9 cellular contexts compared by ENCODE assay signal in the genomic region with DNA sequence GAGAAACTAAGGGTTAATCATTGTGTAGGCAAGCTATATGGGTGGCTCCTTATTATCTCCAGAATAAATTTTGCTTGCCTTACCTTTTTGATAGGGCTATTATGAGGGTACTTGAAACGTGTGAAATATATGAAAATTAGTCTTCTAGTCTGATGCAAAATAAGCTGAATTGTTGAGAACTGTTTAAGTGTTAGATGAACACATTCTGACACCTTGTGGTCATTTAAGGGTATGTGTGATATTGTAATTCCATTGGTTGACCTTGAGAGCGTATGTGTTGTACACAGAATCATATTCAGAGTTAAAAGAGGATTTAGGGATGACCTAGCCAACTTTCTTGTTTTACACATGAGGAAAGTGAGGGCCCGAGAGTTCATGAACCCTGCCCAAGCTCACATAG. TPM values are rescaled to one million over a fixed set of nuclear protein-coding genes. Genes with fewer than 3 reads are reported as not detected.
DNase-seq lines count a peak whose midpoint lies in the region; ATAC-seq and TF ChIP-seq lines count a peak whose summit lies in the region.
"Had no signal": no experiment of that assay in that cellular context is flagged by ENCODE, and none has a peak within 500 bp of the region (broad histone marks: within the 10 kb centered on the region; RNA-seq: fewer than 3 reads in every experiment).

No MANE protein-coding gene starts in this region.

- no peak; the same call in 2 of the 3 replicates for ATAC-seq in SK-N-SH treated with all-trans-retinoic acid at 6 μM for 48 hours
- no peak for ATAC-seq in GM19455 (IDR thresholded peaks at IDR 0.05; ENCODE audit: unreplicated experiment)

- no peak overlapping the region for H3K27ac ChIP-seq in SK-N-SH (ENCODE audit: low read depth in 2 of 2, low read length in 1 of 2)

- peak; percentile 48 for TF ChIP-seq CTCF in SK-N-SH (IDR thresholded peaks at IDR 0.05)
- TF ChIP-seq CTCF in epithelial cell of esophagus (IDR thresholded peaks at IDR 0.05; ENCODE audit: insufficient read depth, low read depth, low read length, missing control alignments): peak; percentile 21

- WGBS in SK-N-SH (ENCODE audit: low lambda C conversion rate): 2% methylated on average over 3 of the region's 3 CpGs

- H3K9ac ChIP-seq in SK-N-SH: no peak overlapping the region

- no peaks in the 10 kb centered on the region for H3K9me2 ChIP-seq in SK-N-SH

- CTCF ChIA-PET in SK-N-SH (lab: Yijun Ruan, JAX): interaction anchor here (0.6 to 1.9 kb wide), 10 partner anchors 8 to 203 kb away, joined by 3 to 8 read pairs (median 6); no protein-coding TSS in a partner anchor

- H3K4me1 ChIP-seq in SK-N-SH (ENCODE audit: control insufficient read depth in 1 of 2, insufficient read depth in 2 of 2, low read depth in 1 of 2, low read length in 1 of 2): no peaks in the 10 kb centered on the region

- H3K36me3 ChIP-seq in SK-N-SH (replicated peaks in 1 of 2; ENCODE audit: control insufficient read depth in 1 of 2, insufficient read depth in 2 of 2, low read length in 1 of 2): no peaks in the 10 kb centered on the region

- peak; percentile 61 for TF ChIP-seq RAD21 in SK-N-SH (IDR thresholded peaks at IDR 0.05; ENCODE audit: low read length)

- no peaks in the 10 kb centered on the region for H3K27me3 ChIP-seq in SK-N-SH (ENCODE audit: insufficient read depth)

- H3K9me3 ChIP-seq in SK-N-SH: no peaks in the 10 kb centered on the region

- POLR2A ChIA-PET in SK-N-SH (lab: Yijun Ruan, JAX): no interaction called here

- DNase-seq in SK-N-SH (peak; percentile 7), NCI-H748 (lab: John Stamatoyannopoulos, UW; ENCODE audit: unreplicated experiment) (peak; percentile 35), epithelial cell of esophagus (ENCODE audit: low read depth) (peak; percentile 36), superior temporal gyrus (ENCODE audit: extremely low spot score) (peak; percentile 65), DMS79 (lab: John Stamatoyannopoulos, UW) (no peak), epidermal melanocyte (ENCODE audit: insufficient read length, low spot score) (no peak)
- DNase-seq: activated naive CD4-positive, alpha-beta T cell treated with anti-CD3 and anti-CD28 coated beads, Interleukin-2, amount 10 ng/mL, durations not matched to agents 7 days and 5 days had no signal

- H3K4me3 ChIP-seq in SK-N-SH (ENCODE audit: low read depth in 2 of 2, low read length in 1 of 2) (no peak overlapping the region), epithelial cell of esophagus (ENCODE audit: low read length) (no peak overlapping the region)

- no peak overlapping the region for H2AFZ ChIP-seq in SK-N-SH (ENCODE audit: low read depth)

- TF ChIP-seq EP300 in SK-N-SH (IDR thresholded peaks at IDR 0.05; ENCODE audit: borderline replicate concordance in 1 of 2, low read depth in 1 of 2, low read length in 1 of 2): no peak

- no peak overlapping the region for H3K4me2 ChIP-seq in SK-N-SH

- no peaks in the 10 kb centered on the region for H3K79me2 ChIP-seq in SK-N-SH (ENCODE audit: insufficient read depth)

- no peaks in the 10 kb centered on the region for H3F3A ChIP-seq in SK-N-SH (replicated peaks; ENCODE audit: insufficient read depth)

- no peaks in the 10 kb centered on the region for H4K20me1 ChIP-seq in SK-N-SH (ENCODE audit: insufficient read depth)

TF ChIP-seq in SK-N-SH, 30 proteins besides CTCF, POLR2A, EP300 and RAD21:
- TF ChIP-seq SMC3 (IDR thresholded peaks at IDR 0.05; ENCODE audit: low read depth, low read length) (0 out of 2 replicates have a peak, but pooled peaks have one; percentile 2), EZH2phosphoT487 (IDR thresholded peaks at IDR 0.05; ENCODE audit: borderline replicate concordance, low read depth) (no peak), FOXM1 (IDR thresholded peaks at IDR 0.05; ENCODE audit: low read depth) (no peak), NFIC (IDR thresholded peaks at IDR 0.05; ENCODE audit: borderline replicate concordance) (no peak)

TF ChIP-seq in SK-N-SH treated with all-trans-retinoic acid at 6 μM for 48 hours, 23 proteins besides CTCF, POLR2A, EP300 and RAD21:
- TF ChIP-seq PPARA (CRISPR knock-in tag; IDR thresholded peaks at IDR 0.05; ENCODE audit: borderline replicate concordance) (no peak), RARB (CRISPR knock-in tag; IDR thresholded peaks at IDR 0.05) (no peak), CSDC2 (CRISPR knock-in tag; IDR thresholded peaks at IDR 0.05) (no peak)
- TF ChIP-seq, protein P1, sequence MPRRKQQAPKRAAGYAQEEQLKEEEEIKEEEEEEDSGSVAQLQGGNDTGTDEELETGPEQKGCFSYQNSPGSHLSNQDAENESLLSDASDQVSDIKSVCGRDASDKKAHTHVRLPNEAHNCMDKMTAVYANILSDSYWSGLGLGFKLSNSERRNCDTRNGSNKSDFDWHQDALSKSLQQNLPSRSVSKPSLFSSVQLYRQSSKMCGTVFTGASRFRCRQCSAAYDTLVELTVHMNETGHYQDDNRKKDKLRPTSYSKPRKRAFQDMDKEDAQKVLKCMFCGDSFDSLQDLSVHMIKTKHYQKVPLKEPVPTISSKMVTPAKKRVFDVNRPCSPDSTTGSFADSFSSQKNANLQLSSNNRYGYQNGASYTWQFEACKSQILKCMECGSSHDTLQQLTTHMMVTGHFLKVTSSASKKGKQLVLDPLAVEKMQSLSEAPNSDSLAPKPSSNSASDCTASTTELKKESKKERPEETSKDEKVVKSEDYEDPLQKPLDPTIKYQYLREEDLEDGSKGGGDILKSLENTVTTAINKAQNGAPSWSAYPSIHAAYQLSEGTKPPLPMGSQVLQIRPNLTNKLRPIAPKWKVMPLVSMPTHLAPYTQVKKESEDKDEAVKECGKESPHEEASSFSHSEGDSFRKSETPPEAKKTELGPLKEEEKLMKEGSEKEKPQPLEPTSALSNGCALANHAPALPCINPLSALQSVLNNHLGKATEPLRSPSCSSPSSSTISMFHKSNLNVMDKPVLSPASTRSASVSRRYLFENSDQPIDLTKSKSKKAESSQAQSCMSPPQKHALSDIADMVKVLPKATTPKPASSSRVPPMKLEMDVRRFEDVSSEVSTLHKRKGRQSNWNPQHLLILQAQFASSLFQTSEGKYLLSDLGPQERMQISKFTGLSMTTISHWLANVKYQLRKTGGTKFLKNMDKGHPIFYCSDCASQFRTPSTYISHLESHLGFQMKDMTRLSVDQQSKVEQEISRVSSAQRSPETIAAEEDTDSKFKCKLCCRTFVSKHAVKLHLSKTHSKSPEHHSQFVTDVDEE (CRISPR knock-in tag; IDR thresholded peaks at IDR 0.05): no peak
- TF ChIP-seq, protein P2, sequence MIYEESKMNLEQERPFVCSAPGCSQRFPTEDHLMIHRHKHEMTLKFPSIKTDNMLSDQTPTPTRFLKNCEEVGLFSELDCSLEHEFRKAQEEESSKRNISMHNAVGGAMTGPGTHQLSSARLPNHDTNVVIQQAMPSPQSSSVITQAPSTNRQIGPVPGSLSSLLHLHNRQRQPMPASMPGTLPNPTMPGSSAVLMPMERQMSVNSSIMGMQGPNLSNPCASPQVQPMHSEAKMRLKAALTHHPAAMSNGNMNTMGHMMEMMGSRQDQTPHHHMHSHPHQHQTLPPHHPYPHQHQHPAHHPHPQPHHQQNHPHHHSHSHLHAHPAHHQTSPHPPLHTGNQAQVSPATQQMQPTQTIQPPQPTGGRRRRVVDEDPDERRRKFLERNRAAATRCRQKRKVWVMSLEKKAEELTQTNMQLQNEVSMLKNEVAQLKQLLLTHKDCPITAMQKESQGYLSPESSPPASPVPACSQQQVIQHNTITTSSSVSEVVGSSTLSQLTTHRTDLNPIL (CRISPR knock-in tag; IDR thresholded peaks at IDR 0.05; ENCODE audit: low read depth): no peak

RNA-seq across cellular contexts. Expression of a gene that starts 44.6 kb away (rescaled TPM):
- 0.31 and 1.2 TPM in 2 replicates for polyA plus RNA-seq in SK-N-SH (2012; rRNA removed)
- polyA plus RNA-seq in SK-N-SH (2012; cell fraction: cytosol; rRNA removed): 1.3 and 2.1 TPM in 2 replicates
- polyA plus RNA-seq in SK-N-SH (2012; cell fraction: nucleus; rRNA removed): 0.41 and 0.54 TPM in 2 replicates

Comparison
In these comparisons a context has a peak if more than half of its experiments do, and no peak if none do; other contexts are left out.
1. DNase-seq: peak in SK-N-SH (single experiment), NCI-H748 (single experiment), epithelial cell of esophagus (single experiment) and superior temporal gyrus (single experiment); none in DMS79 (single experiment) and epidermal melanocyte (single experiment).